8 cellular contexts compared by ENCODE assay signal in genomic region chr3:151228291-151229125, GRCh38. TPM values are rescaled to one million over a fixed set of nuclear protein-coding genes. Genes with fewer than 3 reads are reported as not detected.
DNase-seq lines count a peak whose midpoint lies in the region; ATAC-seq and TF ChIP-seq lines count a peak whose summit lies in the region.

No MANE protein-coding gene starts in this region.

- peak; percentile 16 for DNase-seq in AG08396 (ENCODE audit: low spot score)
- no peak for DNase-seq in activated CD8-positive, alpha-beta T cell treated with anti-CD3 and anti-CD28 coated beads, Interleukin-2, amount 10 ng/mL, durations not matched to agents 7 days and 5 days
- DNase-seq in right cardiac atrium = no peak
- DNase-seq in NCI-H524 (lab: John Stamatoyannopoulos, UW) = no peak
- DNase-seq in NCI-H1092 treated with DMSO at 0.1 percent for 48 hours (lab: John Stamatoyannopoulos, UW) = no peak
- no peak for DNase-seq in lower lobe of right lung

- H3K36me3 Mint-ChIP-seq in activated CD8-positive, alpha-beta T cell treated with anti-CD3 and anti-CD28 coated beads, Interleukin-2, amount 10 ng/mL, durations not matched to agents 7 days and 5 days (ENCODE audit: low read depth) = peaks cover 6% of the 10 kb centered on the region

- H3K4me1 ChIP-seq in right cardiac atrium (ENCODE audit: control insufficient read depth, insufficient read depth, low read length) = no peaks in the 10 kb centered on the region
- H3K4me1 ChIP-seq in lower lobe of right lung = peaks cover 18% of the 10 kb centered on the region

- no peak overlapping the region for H3K27ac ChIP-seq in right cardiac atrium (ENCODE audit: low read length)
- no peak overlapping the region for H3K27ac ChIP-seq in lower lobe of right lung

- no peaks in the 10 kb centered on the region for H3K9me3 Mint-ChIP-seq in activated CD8-positive, alpha-beta T cell treated with anti-CD3 and anti-CD28 coated beads, Interleukin-2, amount 10 ng/mL, durations not matched to agents 7 days and 5 days (ENCODE audit: insufficient read depth)

- H3K27me3 Mint-ChIP-seq in activated CD8-positive, alpha-beta T cell treated with anti-CD3 and anti-CD28 coated beads, Interleukin-2, amount 10 ng/mL, durations not matched to agents 7 days and 5 days (ENCODE audit: low read depth) = no peaks in the 10 kb centered on the region

- H3K4me3 Mint-ChIP-seq in activated CD8-positive, alpha-beta T cell treated with anti-CD3 and anti-CD28 coated beads, Interleukin-2, amount 10 ng/mL, durations not matched to agents 7 days and 5 days = no peak overlapping the region

- CTCF ChIA-PET in activated CD8-positive, alpha-beta T cell treated with anti-CD3 and anti-CD28 coated beads, Interleukin-2, amount 10 ng/mL, durations not matched to agents 7 days and 5 days (lab: Charles Lee) = interaction anchor here (0.7 to 13.2 kb wide), 40 partner anchors 7 to 690 kb away, joined by 3 to 408 read pairs (median 6); partner anchors contain the start of genes GPR171 and P2RY14

- POLR2A ChIA-PET in activated CD8-positive, alpha-beta T cell treated with anti-CD3 and anti-CD28 coated beads, Interleukin-2, amount 10 ng/mL, durations not matched to agents 7 days and 5 days (lab: Charles Lee) = interaction anchor here (0.5 to 1.5 kb wide), 10 partner anchors 26 to 55 kb away, joined by 3 to 7 read pairs (median 3); partner anchors contain the start of gene GPR171

- H3K4me3 ChIP-seq in right cardiac atrium (ENCODE audit: low read length) (no peak overlapping the region), lower lobe of right lung (no peak overlapping the region)

- H3K27me3 ChIP-seq in right cardiac atrium (ENCODE audit: control insufficient read depth, insufficient read depth) (no peaks in the 10 kb centered on the region), lower lobe of right lung (ENCODE audit: low read depth) (no peaks in the 10 kb centered on the region)

- no peaks in the 10 kb centered on the region for H3K36me3 ChIP-seq in lower lobe of right lung

- ATAC-seq in GM21723 (IDR thresholded peaks at IDR 0.05; ENCODE audit: unreplicated experiment) = peak; percentile 14
- ATAC-seq in activated CD8-positive, alpha-beta T cell treated with anti-CD3 and anti-CD28 coated beads, Interleukin-2, amount 10 ng/mL, durations not matched to agents 7 days and 5 days = peak; percentile 4
- ATAC-seq in right cardiac atrium = peak; percentile 17 to 39
- no peak for ATAC-seq in GM19351 (IDR thresholded peaks at IDR 0.05; ENCODE audit: unreplicated experiment)
- ATAC-seq in lower lobe of right lung = no peak

- TF ChIP-seq CTCF in lower lobe of right lung (IDR thresholded peaks at IDR 0.05) = no peak

- H3K27ac Mint-ChIP-seq in activated CD8-positive, alpha-beta T cell treated with anti-CD3 and anti-CD28 coated beads, Interleukin-2, amount 10 ng/mL, durations not matched to agents 7 days and 5 days = peak overlapping the region; percentile 82

- no peaks in the 10 kb centered on the region for H3K9me3 ChIP-seq in right cardiac atrium (ENCODE audit: control insufficient read depth, low read length)
- no peaks in the 10 kb centered on the region for H3K9me3 ChIP-seq in lower lobe of right lung

- intact Hi-C loops in right cardiac atrium (cut with DNase I) (loop anchor here in 3 of 4 donors (5.0 kb wide), 1 partner anchor 54 kb away; no protein-coding TSS in a partner anchor), lower lobe of right lung (cut with DNase I) (loop anchor here (5.0 kb wide), 1 partner anchor 49 kb away; the partner anchor contains the start of gene P2RY14)

- WGBS in right cardiac atrium = 53% methylated on average over 4 of the region's 4 CpGs

- peaks cover 65% of the 10 kb centered on the region for H3K4me1 Mint-ChIP-seq in activated CD8-positive, alpha-beta T cell treated with anti-CD3 and anti-CD28 coated beads, Interleukin-2, amount 10 ng/mL, durations not matched to agents 7 days and 5 days (ENCODE audit: low read depth)

RNA-seq across cellular contexts. Expression of gene GPR171, which starts 25.5 kb away (rescaled TPM):
- 100 to 1,000 TPM; 115 to 124 TPM for total RNA-seq in activated CD8-positive, alpha-beta T cell treated with anti-CD3 and anti-CD28 coated beads, Interleukin-2, amount 10 ng/mL, durations not matched to agents 7 days and 5 days
- total RNA-seq in right cardiac atrium (under 1 TPM in 3 of 4 donors, not detected in 1; 0.20 to 0.50 (median 0.39) TPM), lower lobe of right lung (1.3 TPM)
- 0.34 TPM for polyA plus RNA-seq in right cardiac atrium

RNA-seq across cellular contexts. Expression of gene P2RY14, which starts 49.8 kb away (rescaled TPM):
- total RNA-seq in activated CD8-positive, alpha-beta T cell treated with anti-CD3 and anti-CD28 coated beads, Interleukin-2, amount 10 ng/mL, durations not matched to agents 7 days and 5 days = under 1 TPM; 0.60 to 0.63 TPM
- total RNA-seq in right cardiac atrium = 1 to 10 TPM in 3 of 4 donors, under 1 TPM in 1; 0.39 to 1.3 (median 1.2) TPM
- 1.9 TPM for polyA plus RNA-seq in right cardiac atrium
- 5.7 TPM for total RNA-seq in lower lobe of right lung

Comparison
In these comparisons a context has a peak if more than half of its experiments do, and no peak if none do; other contexts are left out.
1. ATAC-seq: peak in GM21723 (single experiment), activated CD8-positive, alpha-beta T cell treated with anti-CD3 and anti-CD28 coated beads, Interleukin-2, amount 10 ng/mL, durations not matched to agents 7 days and 5 days (single experiment) and right cardiac atrium (2 of 2); none in GM19351 (single experiment) and lower lobe of right lung (0 of 2).
2. RNA of gene GPR171, which starts 25.5 kb away (total RNA-seq): 115 to 124 TPM in activated CD8-positive, alpha-beta T cell treated with anti-CD3 and anti-CD28 coated beads, Interleukin-2, amount 10 ng/mL, durations not matched to agents 7 days and 5 days; 1.3 TPM in lower lobe of right lung (single experiment) and 0.20 to 0.50 TPM in right cardiac atrium; every median in the first group is over 10 times any median in the second.